Comparison of ENCODE assay signal across 8 cellular contexts in genomic region chrX:48509245-48509590, GRCh38. TPM values are rescaled to one million over a fixed set of nuclear protein-coding genes. Genes with fewer than 3 reads are reported as not detected.
DNase-seq lines count a peak whose midpoint lies in the region; ATAC-seq, FAIRE-seq and TF ChIP-seq lines count a peak whose summit lies in the region.

No MANE protein-coding gene starts in this region.

- no peak for FAIRE-seq in frontal cortex (lab: Jason Lieb, UNC)

- H3K27ac Mint-ChIP-seq in activated naive CD8-positive, alpha-beta T cell treated with anti-CD3 and anti-CD28 coated beads, Interleukin-2, amount 50 U/mL, for 24 hours, result peak overlapping the region; percentile 77

- peak overlapping the region; percentile 89 for H3K4me3 Mint-ChIP-seq in activated naive CD8-positive, alpha-beta T cell treated with anti-CD3 and anti-CD28 coated beads, Interleukin-2, amount 50 U/mL, for 24 hours

- H3K36me3 Mint-ChIP-seq in activated naive CD8-positive, alpha-beta T cell treated with anti-CD3 and anti-CD28 coated beads, Interleukin-2, amount 50 U/mL, for 24 hours (ENCODE audit: low read depth), result peaks cover 2% of the 10 kb centered on the region

- no peaks in the 10 kb centered on the region for H3K27me3 ChIP-seq in iPS-20b (ENCODE audit: insufficient read depth, low read length)
- H3K27me3 ChIP-seq in subcutaneous abdominal adipose tissue (ENCODE audit: control insufficient read depth in 5 of 5, insufficient read depth in 4 of 5, low read length in 5 of 5), result peaks cover 0 to 15% (median 8%) of the 10 kb centered on the region in 5 donors

- H3K9ac ChIP-seq in iPS-20b (ENCODE audit: low read depth, low read length) (peak overlapping the region; percentile 82), subcutaneous abdominal adipose tissue (ENCODE audit: low read length in 5 of 5) (peak overlapping the region in 4 of 5 donors; percentile 71 to 86 (median 82))

- H3K9me3 ChIP-seq in iPS-20b (ENCODE audit: insufficient read depth, low read depth, low read length) (no peaks in the 10 kb centered on the region), subcutaneous abdominal adipose tissue (ENCODE audit: control insufficient read depth in 5 of 5, low read length in 5 of 5) (peaks cover 0 to 3% (median 0%) of the 10 kb centered on the region in 5 donors)

- peak overlapping the region; percentile 89 for H3K4me3 ChIP-seq in iPS-20b (ENCODE audit: low read length)
- peak overlapping the region; percentile 74 to 79 (median 76) for H3K4me3 ChIP-seq in subcutaneous abdominal adipose tissue (ENCODE audit: low read depth in 1 of 5, low read length in 5 of 5)

- H3K9me3 Mint-ChIP-seq in activated naive CD8-positive, alpha-beta T cell treated with anti-CD3 and anti-CD28 coated beads, Interleukin-2, amount 50 U/mL, for 24 hours, result no peaks in the 10 kb centered on the region

- H3K4me1 ChIP-seq in iPS-20b (ENCODE audit: insufficient read depth, low read length) (no peaks in the 10 kb centered on the region), subcutaneous abdominal adipose tissue (ENCODE audit: control insufficient read depth in 5 of 5, insufficient read depth in 5 of 5, low read length in 5 of 5) (peaks cover 0 to 17% (median 13%) of the 10 kb centered on the region in 5 donors)

- H3K27ac ChIP-seq in C4-2B (peak overlapping the region; percentile 67), iPS-20b (ENCODE audit: low read length) (no peak overlapping the region), subcutaneous abdominal adipose tissue (ENCODE audit: low read depth, low read length) (no peak overlapping the region)

- no peak for DNase-seq in activated naive CD8-positive, alpha-beta T cell treated with anti-CD3 and anti-CD28 coated beads, Interleukin-2, amount 50 U/mL, for 24 hours
- no peak for DNase-seq in amniotic stem cell (lab: John Stamatoyannopoulos, UW)
- no peak for DNase-seq in frontal cortex (ENCODE audit: low spot score in 2 of 2)

- no peaks in the 10 kb centered on the region for H3K27me3 Mint-ChIP-seq in activated naive CD8-positive, alpha-beta T cell treated with anti-CD3 and anti-CD28 coated beads, Interleukin-2, amount 50 U/mL, for 24 hours

- peaks cover 13% of the 10 kb centered on the region for H3K4me1 Mint-ChIP-seq in activated naive CD8-positive, alpha-beta T cell treated with anti-CD3 and anti-CD28 coated beads, Interleukin-2, amount 50 U/mL, for 24 hours

- ATAC-seq in HG02610 (IDR thresholded peaks at IDR 0.05; ENCODE audit: unreplicated experiment) (peak; percentile 21), HG03108 (IDR thresholded peaks at IDR 0.05; ENCODE audit: unreplicated experiment) (no peak)
- peak; percentile 12 for ATAC-seq in activated naive CD8-positive, alpha-beta T cell treated with anti-CD3 and anti-CD28 coated beads, Interleukin-2, amount 50 U/mL, for 24 hours

- H3K36me3 ChIP-seq in iPS-20b (ENCODE audit: insufficient read depth, low read depth, low read length) (no peaks in the 10 kb centered on the region), subcutaneous abdominal adipose tissue (ENCODE audit: control insufficient read depth in 5 of 5, insufficient read depth in 5 of 5, low read length in 5 of 5) (peaks cover 0 to 12% (median 3%) of the 10 kb centered on the region in 5 donors)

- TF ChIP-seq CTCF in C4-2B (conservative IDR thresholded peaks at IDR 0.05), result no peak

RNA-seq across cellular contexts. Expression of gene PORCN, which starts 0.4 kb away (rescaled TPM):
- 7.3 TPM for total RNA-seq in frontal cortex

RNA-seq across cellular contexts. Expression of gene EBP, which starts 12.4 kb away (rescaled TPM):
- 53.4 TPM for total RNA-seq in frontal cortex

RNA-seq across cellular contexts. Expression of gene TBC1D25, which starts 30.3 kb away (rescaled TPM):
- 4.9 TPM for total RNA-seq in frontal cortex

RNA-seq across cellular contexts. Expression of gene FTSJ1, which starts 33.2 kb away (rescaled TPM):
- 36.3 TPM for total RNA-seq in frontal cortex

RNA-seq across cellular contexts. Expression of gene SLC38A5, which starts 39.2 kb away (rescaled TPM):
- total RNA-seq in frontal cortex, result 25.3 TPM
